In genomic region chr20:37681384-37681977, GRCh38 we compare ENCODE assay signal across 1 cellular context.
TF ChIP-seq lines count a peak whose summit lies in the region.

No MANE protein-coding gene starts in this region.

TF ChIP-seq in SK-N-SH treated with all-trans-retinoic acid at 6 μM for 48 hours, 23 proteins besides CTCF, POLR2A, EP300 and RAD21 (continued from another document):
- TF ChIP-seq TSHZ2 (CRISPR knock-in tag; IDR thresholded peaks at IDR 0.05) (no peak), ARNTL (CRISPR knock-in tag; IDR thresholded peaks at IDR 0.05; ENCODE audit: borderline replicate concordance, low read depth) (no peak), SNAI2 (CRISPR knock-in tag; IDR thresholded peaks at IDR 0.05) (no peak), CREB5 (CRISPR knock-in tag; IDR thresholded peaks at IDR 0.05; ENCODE audit: low read depth) (no peak), TCF4 (CRISPR knock-in tag; IDR thresholded peaks at IDR 0.05; ENCODE audit: borderline replicate concordance) (no peak), ZNF565 (CRISPR knock-in tag; conservative IDR thresholded peaks at IDR 0.05; ENCODE audit: low read depth) (no peak), PATZ1 (CRISPR knock-in tag; IDR thresholded peaks at IDR 0.05; ENCODE audit: borderline replicate concordance) (no peak)
TF ChIP-seq in SK-N-SH treated with all-trans-retinoic acid at 6 μM for 48 hours: peak in this region for 0.
